In genomic region chr4:46908148-46908547, GRCh38 we compare ENCODE assay signal across 22 cellular contexts. TPM values are rescaled to one million over a fixed set of nuclear protein-coding genes. Genes with fewer than 3 reads are reported as not detected.
DNase-seq lines count a peak whose midpoint lies in the region; ATAC-seq, FAIRE-seq and TF ChIP-seq lines count a peak whose summit lies in the region.
"Had no signal": no experiment of that assay in that cellular context is flagged by ENCODE, and none has a peak within 500 bp of the region (broad histone marks: within the 10 kb centered on the region; RNA-seq: fewer than 3 reads in every experiment).

No MANE protein-coding gene starts in this region.

- no peaks in the 10 kb centered on the region for H3K4me1 ChIP-seq in GM12878 (ENCODE audit: control insufficient read depth, insufficient read depth, low read length)
- H3K4me1 ChIP-seq: HAP-1 had no signal

- H3K27ac ChIP-seq in GM12878 (ENCODE audit: control insufficient read depth, insufficient read depth), result no peak overlapping the region

- no peaks in the 10 kb centered on the region for H3K79me2 ChIP-seq in GM12878 (ENCODE audit: control insufficient read depth, insufficient read depth, low read length)

- ATAC-seq in GM12878, result no peak
- no peak for ATAC-seq in GM19395 (IDR thresholded peaks at IDR 0.05; ENCODE audit: unreplicated experiment)
- ATAC-seq in activated naive CD4-positive, alpha-beta T cell treated with anti-CD3 and anti-CD28 coated beads, Interleukin-2, amount 50 U/mL, for 72 hours, result no peak
- ATAC-seq in activated T-helper 17 cell treated with anti-CD3 and anti-CD28 coated beads, Interleukin-2, amount 50 U/mL, for 72 hours (replicated peaks), result no peak
- ATAC-seq: GM23338 had no signal

- H3K9me3 ChIP-seq in GM12878 (replicated peaks; ENCODE audit: control insufficient read depth, insufficient read depth, low read length), result no peaks in the 10 kb centered on the region
- H3K9me3 ChIP-seq: HAP-1 had no signal

- no peak overlapping the region for H2AFZ ChIP-seq in GM12878 (ENCODE audit: control insufficient read depth, low read depth, low read length)
- H2AFZ ChIP-seq: GM23338 had no signal

- no peaks in the 10 kb centered on the region for H3K9me3 Mint-ChIP-seq in MCF 10A (ENCODE audit: unreplicated experiment)
- peaks cover 3 to 5% of the 10 kb centered on the region in 2 donors for H3K9me3 Mint-ChIP-seq in activated naive CD4-positive, alpha-beta T cell treated with anti-CD3 and anti-CD28 coated beads, Interleukin-2, amount 50 U/mL, for 72 hours
- H3K9me3 Mint-ChIP-seq in activated T-helper 17 cell treated with anti-CD3 and anti-CD28 coated beads, Interleukin-2, amount 50 U/mL, for 72 hours, result no peaks in the 10 kb centered on the region
- H3K9me3 Mint-ChIP-seq: CD4-positive, alpha-beta memory T cell had no signal

- DNase-seq in T47D (ENCODE audit: low read depth in 1 of 2, low spot score in 1 of 2) (peak; percentile 21 to 72), MCF 10A (ENCODE audit: unreplicated experiment) (no peak), Daoy (ENCODE audit: low read depth) (peak; percentile 5), GM12878 (ENCODE audit: low read depth, low spot score) (no peak)
- DNase-seq in activated naive CD4-positive, alpha-beta T cell treated with anti-CD3 and anti-CD28 coated beads, Interleukin-2, amount 50 U/mL, for 72 hours (ENCODE audit: low spot score in 2 of 2), result no peak
- DNase-seq: 8988T; C1 segment of cervical spinal cord; Calu3; CD4-positive, alpha-beta memory T cell; COR-L47; DMS79; GF-D8; HFFc6 had no signal

- RAD21 ChIA-PET in GM12878 (lab: Charles Lee; ENCODE audit: unreplicated experiment), result interaction anchor here (0.7 kb wide), 1 partner anchor 9 kb away, joined by 3 read pairs; no protein-coding TSS in a partner anchor

- TF ChIP-seq RAD21 in GM12878 (IDR thresholded peaks at IDR 0.05; ENCODE audit: insufficient read depth, low read depth, low read length), result no peak

- CTCF ChIA-PET in MCF 10A (lab: Yijun Ruan, JAX) (interaction anchor here (0.6 kb wide), 1 partner anchor 801 kb away, joined by 3 read pairs; no protein-coding TSS in a partner anchor), GM12878 (lab: Yijun Ruan, JAX) (no interaction called here)

- 20% methylated on average over 4 of the region's 4 CpGs for WGBS in GM12878 (ENCODE audit: insufficient coverage, insufficient replicate concordance, low lambda C conversion rate, missing lambda C conversion rate)

- BruUV-seq in MCF 10A (replicated peaks; lab: Mats Ljungman, UMichigan) (no TSS peak), GM12878 (replicated peaks; lab: Mats Ljungman, UMichigan) (no TSS peak)

- TF ChIP-seq CTCF in MCF 10A (IDR thresholded peaks at IDR 0.05; ENCODE audit: unreplicated experiment), result no peak
- TF ChIP-seq CTCF in GM12878 (IDR thresholded peaks at IDR 0.05 in 2 of 3, conservative IDR thresholded peaks at IDR 0.05 in 1 of 3; ENCODE audit: control insufficient read depth in 2 of 3, extremely low read depth in 1 of 3, insufficient read depth in 1 of 3, low read depth in 3 of 3, low read length in 3 of 3), result no peak

- H3K4me3 Mint-ChIP-seq in MCF 10A (ENCODE audit: unreplicated experiment), result no peak overlapping the region
- no peak overlapping the region for H3K4me3 Mint-ChIP-seq in activated T-helper 17 cell treated with anti-CD3 and anti-CD28 coated beads, Interleukin-2, amount 50 U/mL, for 72 hours
- H3K4me3 Mint-ChIP-seq: CD4-positive, alpha-beta memory T cell; GM23338; HFFc6 had no signal

- H3K9ac ChIP-seq in GM12878 (ENCODE audit: control insufficient read depth, insufficient read depth, low read length), result no peak overlapping the region

- H3K27me3 ChIP-seq in GM12878 (replicated peaks in 1 of 2; ENCODE audit: control insufficient read depth in 2 of 2, insufficient read depth in 2 of 2, low read length in 1 of 2), result no peaks in the 10 kb centered on the region

- intact Hi-C loops in MCF 10A (cut with micrococcal nuclease), result no loop called here
- intact Hi-C loops in GM12878 (cut with micrococcal nuclease; ENCODE audit: unreplicated experiment), result no loop called here

- H3K36me3 ChIP-seq in GM12878 (ENCODE audit: control insufficient read depth in 2 of 2, insufficient read depth in 2 of 2, low read length in 1 of 2), result no peaks in the 10 kb centered on the region
- H3K36me3 ChIP-seq: HAP-1 had no signal

- SMC1A ChIA-PET in GM12878 (lab: Charles Lee; ENCODE audit: uncharacterized antibody, unreplicated experiment), result no interaction called here

- no peaks in the 10 kb centered on the region for H4K20me1 ChIP-seq in GM12878 (ENCODE audit: control insufficient read depth, insufficient read depth)

- no peak for TF ChIP-seq EP300 in GM12878 (IDR thresholded peaks at IDR 0.05; ENCODE audit: borderline replicate concordance in 1 of 2, control insufficient read depth in 1 of 2, low read depth in 2 of 2, low read length in 2 of 2)

- H3K4me3 ChIP-seq in GM12878, result no peak overlapping the region
- H3K4me3 ChIP-seq: GM23338, HAP-1 had no signal

- in situ Hi-C loops in T47D (cut with HindIII; ENCODE audit: low pct_unique_long_range_greater_than_20kb, low sequenced_read_pairs), result no loop called here
- in situ Hi-C loops in GM12878 (cut with MboI), result no loop called here

- POLR2A ChIA-PET in MCF 10A (lab: Yijun Ruan, JAX), result interaction anchor here (0.7 kb wide), 1 partner anchor 1986 kb away, joined by 3 read pairs; no protein-coding TSS in a partner anchor
- POLR2A ChIA-PET in GM12878 (lab: Charles Lee), result no interaction called here

- no peak overlapping the region for H3K4me2 ChIP-seq in GM12878 (ENCODE audit: control insufficient read depth, insufficient read depth)
- H3K4me2 ChIP-seq: GM23338 had no signal

- no peak for FAIRE-seq in GM12878 (lab: Jason Lieb, UNC)
- FAIRE-seq: GM12892, H54 had no signal

- H3K27ac Mint-ChIP-seq in MCF 10A (ENCODE audit: low read depth, unreplicated experiment), result no peak overlapping the region
- no peak overlapping the region for H3K27ac Mint-ChIP-seq in activated naive CD4-positive, alpha-beta T cell treated with anti-CD3 and anti-CD28 coated beads, Interleukin-2, amount 50 U/mL, for 72 hours
- no peak overlapping the region for H3K27ac Mint-ChIP-seq in activated T-helper 17 cell treated with anti-CD3 and anti-CD28 coated beads, Interleukin-2, amount 50 U/mL, for 72 hours
- H3K27ac Mint-ChIP-seq: CD4-positive, alpha-beta memory T cell; GM23338; HFFc6 had no signal

- H3K4me1 Mint-ChIP-seq in MCF 10A (ENCODE audit: insufficient read depth, unreplicated experiment), result no peaks in the 10 kb centered on the region
- H3K4me1 Mint-ChIP-seq in activated T-helper 17 cell treated with anti-CD3 and anti-CD28 coated beads, Interleukin-2, amount 50 U/mL, for 72 hours, result no peaks in the 10 kb centered on the region
- H3K4me1 Mint-ChIP-seq: CD4-positive, alpha-beta memory T cell; GM23338 had no signal

- H3K27me3 Mint-ChIP-seq in MCF 10A (ENCODE audit: insufficient read depth, unreplicated experiment), result no peaks in the 10 kb centered on the region
- no peaks in the 10 kb centered on the region for H3K27me3 Mint-ChIP-seq in activated T-helper 17 cell treated with anti-CD3 and anti-CD28 coated beads, Interleukin-2, amount 50 U/mL, for 72 hours

- H3K36me3 Mint-ChIP-seq in MCF 10A (ENCODE audit: insufficient read depth, unreplicated experiment), result no peaks in the 10 kb centered on the region
- H3K36me3 Mint-ChIP-seq in activated naive CD4-positive, alpha-beta T cell treated with anti-CD3 and anti-CD28 coated beads, Interleukin-2, amount 50 U/mL, for 72 hours, result no peaks in the 10 kb centered on the region
- no peaks in the 10 kb centered on the region for H3K36me3 Mint-ChIP-seq in activated T-helper 17 cell treated with anti-CD3 and anti-CD28 coated beads, Interleukin-2, amount 50 U/mL, for 72 hours (ENCODE audit: low read depth)
- H3K36me3 Mint-ChIP-seq: CD4-positive, alpha-beta memory T cell had no signal

- no peak for TF ChIP-seq POLR2A in GM12878 (IDR thresholded peaks at IDR 0.05; ENCODE audit: low read depth, low read length)

TF ChIP-seq in GM12878, 131 proteins besides CTCF, POLR2A, EP300 and RAD21:
- TF ChIP-seq RAD51 (IDR thresholded peaks at IDR 0.05) (0 out of 2 replicates have a peak, but pooled peaks have one; percentile 13), IKZF2 (IDR thresholded peaks at IDR 0.05) (no peak)

RNA-seq across cellular contexts. Expression of gene COX7B2, which starts 0.9 kb away (rescaled TPM):
- total RNA-seq in MCF 10A (2022) (not detected in 2 replicates), GM12878 (2014; rRNA removed) (not detected in 2 replicates), GM12878 (2014; rRNA removed; fragmentation: Illumina TruSeq; extraction: Trizol) (not detected in 2 replicates), GM12878 (2021) (not detected in 2 replicates)
- 32.6 and 55.2 TPM in 2 replicates for total RNA-seq in Daoy (2014; rRNA removed; shearing (Covaris generic))
- not detected in 2 replicates for total RNA-seq in GM12878 (2013; cell fraction: nucleolus; rRNA removed)
- polyA plus RNA-seq in GM12878 (2011; ENCODE audit: low read depth), result not detected
- polyA plus RNA-seq in GM12878 (2011; rRNA removed) (not detected in 2 replicates), GM12878 (2014; fragmentation: Illumina TruSeq; extraction: Trizol) (not detected in 2 replicates), GM12878 (2014; fragmentation: Nextera tagmentation; extraction: Ambion mirVana) (not detected), GM12878 (2014; rRNA removed) (not detected in 2 replicates), GM12878 (2016; fragmentation: Nextera tagmentation; extraction: Ambion mirVana) (not detected)
- polyA plus RNA-seq in GM12878 (2011; cell fraction: cytosol; rRNA removed), result not detected in 2 replicates
- not detected in 2 replicates for polyA plus RNA-seq in GM12878 (2011; cell fraction: nucleus; rRNA removed)
- polyA plus RNA-seq in GM12878 (2012), result not detected in 2 replicates
- polyA minus RNA-seq in GM12878 (2011; rRNA and poly(A)+ RNA removed), result not detected in 2 replicates
- polyA minus RNA-seq in GM12878 (2011; cell fraction: cytosol; rRNA and poly(A)+ RNA removed), result not detected in 2 replicates
- not detected in 2 replicates for polyA minus RNA-seq in GM12878 (2011; cell fraction: nucleus; rRNA and poly(A)+ RNA removed)
- total RNA-seq in activated naive CD4-positive, alpha-beta T cell treated with anti-CD3 and anti-CD28 coated beads, Interleukin-2, amount 50 U/mL, for 72 hours, result not detected
- total RNA-seq in activated T-helper 17 cell treated with anti-CD3 and anti-CD28 coated beads, Interleukin-2, amount 50 U/mL, for 72 hours, result not detected
- total RNA-seq: A673; Calu3; CD4-positive, alpha-beta memory T cell; G401; GM23338; HFFc6 had no signal
- polyA plus RNA-seq: BJ; CD4-positive, alpha-beta memory T cell; GM23338 had no signal

Comparison
In these comparisons a context has a peak if more than half of its experiments do, and no peak if none do; other contexts are left out.
1. DNase-seq: peak in T47D (2 of 2) and Daoy (single experiment); none in MCF 10A (single experiment), GM12878 (single experiment) and activated naive CD4-positive, alpha-beta T cell treated with anti-CD3 and anti-CD28 coated beads, Interleukin-2, amount 50 U/mL, for 72 hours (0 of 2).
2. RNA of gene COX7B2, which starts 0.9 kb away (total RNA-seq): 32.6 to 55.2 TPM in Daoy; not detected in MCF 10A, not detected in GM12878, not detected in activated naive CD4-positive, alpha-beta T cell treated with anti-CD3 and anti-CD28 coated beads, Interleukin-2, amount 50 U/mL, for 72 hours and not detected in activated T-helper 17 cell treated with anti-CD3 and anti-CD28 coated beads, Interleukin-2, amount 50 U/mL, for 72 hours; every median in the first group is over 10 times any median in the second.